Comparison of ENCODE assay signal across 14 cellular contexts in genomic region chrX:41240504-41240903, GRCh38.
"Had no signal": no experiment of that assay in that cellular context is flagged by ENCODE, and none has a peak within 500 bp of the region (broad histone marks: within the 10 kb centered on the region; RNA-seq: fewer than 3 reads in every experiment).

No MANE protein-coding gene starts in this region.

- H3K9me3 ChIP-seq: body of pancreas had no signal

- DNase-seq: activated CD4-positive, alpha-beta T cell treated with anti-CD3 and anti-CD28 coated beads for 48 hours; activated CD8-positive, alpha-beta memory T cell treated with anti-CD3 and anti-CD28 coated beads, Interleukin-2, amount 50 U/mL, for 4 hours; activated CD8-positive, alpha-beta T cell treated with anti-CD3 and anti-CD28 coated beads, Interleukin-2, amount 10 ng/mL, durations not matched to agents 7 days and 5 days; activated effector memory CD4-positive, alpha-beta T cell treated with anti-CD3 and anti-CD28 coated beads, Interleukin-2, amount 50 U/mL, for 16 hours; activated T-cell treated with anti-CD3 and anti-CD28 coated beads, Interleukin-2, amount 50 U/mL, for 48 hours; amniotic stem cell; body of pancreas; caudate nucleus; left colon; naive thymus-derived CD8-positive, alpha-beta T cell; stimulated activated CD4-positive, alpha-beta T cell treated with anti-CD3 and anti-CD28 coated beads, Interleukin-12 subunit alpha, Interleukin-12 subunit beta, amount 100 ng/mL, for 4 hours; stimulated activated CD4-positive, alpha-beta T cell treated with anti-CD3 and anti-CD28 coated beads, Interleukin-2, amount 100 ng/mL, for 24 hours; T-helper 9 cell had no signal

- H3K4me1 ChIP-seq: body of pancreas had no signal

- H3K4me3 ChIP-seq: body of pancreas had no signal

- H3K27ac ChIP-seq: body of pancreas, parathyroid adenoma had no signal

- H3K27me3 ChIP-seq: body of pancreas had no signal
